In genomic region chr1:74946389-74946788, GRCh38 we compare ENCODE assay signal across 8 cellular contexts.
"Had no signal": no experiment of that assay in that cellular context is flagged by ENCODE, and none has a peak within 500 bp of the region (broad histone marks: within the 10 kb centered on the region; RNA-seq: fewer than 3 reads in every experiment).

No MANE protein-coding gene starts in this region.

- ATAC-seq: HCT116 had no signal

- H3K9me3 ChIP-seq: HAP-1 had no signal

- H3K27ac ChIP-seq: GM23248, HL-60 had no signal

- H3K9ac ChIP-seq: GM23248 had no signal

- H3K36me3 ChIP-seq: HAP-1 had no signal

- H2AFZ ChIP-seq: GM23248 had no signal

- H3K4me1 ChIP-seq: HAP-1 had no signal

- DNase-seq: GM23248, GOT3, H7, HFFc6, KG1 had no signal

- H3K4me3 ChIP-seq: GM23248, HAP-1 had no signal
